In the genomic region with DNA sequence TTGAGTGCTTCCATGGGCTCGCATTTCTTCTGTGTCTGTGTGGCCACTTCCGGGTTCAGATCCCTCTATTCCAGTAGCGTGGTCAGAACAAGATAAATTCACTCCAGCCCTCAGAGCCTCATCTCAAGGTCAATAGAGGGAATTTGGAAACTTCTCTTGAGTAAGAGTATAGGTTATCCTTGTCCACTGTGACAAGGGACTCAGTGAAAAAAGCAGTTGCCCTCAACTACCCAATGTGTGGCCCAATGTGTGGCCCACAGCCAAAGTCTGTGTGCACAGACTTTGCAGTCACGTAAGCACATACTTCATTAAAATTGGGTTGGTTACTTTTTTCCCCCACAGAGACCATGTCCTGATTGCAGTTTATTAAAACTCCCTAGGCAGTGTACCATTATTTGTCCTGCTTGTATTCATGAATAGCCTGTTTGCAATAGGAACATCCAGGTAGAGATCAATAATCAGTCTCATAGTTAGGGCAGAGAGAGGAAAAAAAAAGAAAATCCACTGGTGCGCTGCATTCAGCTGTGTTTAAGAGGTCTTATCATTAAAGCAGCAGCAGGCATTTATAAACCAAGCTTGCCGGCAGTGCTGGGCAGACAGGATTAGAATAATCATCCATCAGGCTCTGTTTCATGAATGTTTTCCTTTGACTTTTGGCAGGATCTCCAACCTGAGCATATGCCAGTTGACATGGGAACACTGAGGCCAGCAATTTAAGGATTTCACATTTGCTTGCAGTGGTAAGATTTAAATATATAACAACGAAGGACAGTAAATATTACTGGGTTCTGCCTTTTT, we compare ENCODE assay signal across 20 cellular contexts.
DNase-seq lines count a peak whose midpoint lies in the region; ATAC-seq and TF ChIP-seq lines count a peak whose summit lies in the region.
"Had no signal": no experiment of that assay in that cellular context is flagged by ENCODE, and none has a peak within 500 bp of the region (broad histone marks: within the 10 kb centered on the region; RNA-seq: fewer than 3 reads in every experiment).

No MANE protein-coding gene starts in this region.

- ATAC-seq in activated CD4-positive, alpha-beta T cell treated with anti-CD3 and anti-CD28 coated beads for 36 hours, result no peak
- ATAC-seq: naive thymus-derived CD4-positive, alpha-beta T cell; Right ventricle myocardium inferior had no signal

- no peak overlapping the region for H3K27ac Mint-ChIP-seq in activated CD4-positive, alpha-beta T cell treated with anti-CD3 and anti-CD28 coated beads for 36 hours
- H3K27ac Mint-ChIP-seq: naive thymus-derived CD4-positive, alpha-beta T cell had no signal

- H4K20me1 ChIP-seq in fibroblast of lung (ENCODE audit: control insufficient read depth, extremely low read depth, insufficient read depth, low read length) (no peaks in the 10 kb centered on the region), smooth muscle cell (ENCODE audit: low read depth) (no peaks in the 10 kb centered on the region)
- H4K20me1 ChIP-seq: BLaER1 treated with 17β-estradiol and CSF1 and Interleukin-3, amounts not matched to agents 10 nM and 100 nM had no signal

- TF ChIP-seq CTCF in fibroblast of lung (conservative IDR thresholded peaks at IDR 0.05 in 1 of 2, IDR thresholded peaks at IDR 0.05 in 1 of 2; ENCODE audit: low read depth in 1 of 2, low read length in 2 of 2) (no peak), smooth muscle cell (IDR thresholded peaks at IDR 0.05; ENCODE audit: borderline replicate concordance, insufficient read depth, poor library complexity, severe bottlenecking) (no peak)

- H3K4me1 ChIP-seq in fibroblast of lung (ENCODE audit: control insufficient read depth, extremely low read depth, insufficient read depth, low read length) (peaks cover 6% of the 10 kb centered on the region), smooth muscle cell (ENCODE audit: low read depth) (peaks cover 10% of the 10 kb centered on the region)

- DNase-seq in NCI-H146 (lab: John Stamatoyannopoulos, UW), result peak; percentile 42
- DNase-seq in NCI-H69 (lab: John Stamatoyannopoulos, UW), result peak; percentile 12
- peak; percentile 29 to 50 for DNase-seq in fibroblast of lung (ENCODE audit: low read depth in 2 of 2)
- no peak for DNase-seq in smooth muscle cell (lab: John Stamatoyannopoulos, UW; ENCODE audit: unreplicated experiment)
- DNase-seq in NCI-H2107 (lab: John Stamatoyannopoulos, UW), result no peak
- DNase-seq in HEK293T (ENCODE audit: extremely low spot score), result no peak
- DNase-seq in activated CD4-positive, alpha-beta T cell treated with anti-CD3 and anti-CD28 coated beads for 36 hours, result no peak
- DNase-seq: activated CD4-positive, alpha-beta T cell treated with anti-CD3 and anti-CD28 coated beads for 1 hour; activated CD8-positive, alpha-beta memory T cell treated with anti-CD3 and anti-CD28 coated beads, Interleukin-2, amount 50 U/mL, for 48 hours; activated naive CD4-positive, alpha-beta T cell; brain microvascular endothelial cell; DMS79; naive thymus-derived CD4-positive, alpha-beta T cell; NCI-H1436; stimulated activated CD4-positive, alpha-beta T cell treated with anti-CD3 and anti-CD28 coated beads, Interleukin-1b, Interleukin-23, amount 100 ng/mL, for 48 hours; substantia nigra; T-helper 2 cell had no signal

- peaks cover 11% of the 10 kb centered on the region for H3F3A ChIP-seq in smooth muscle cell (ENCODE audit: low read depth)

- H3K9ac ChIP-seq in fibroblast of lung (ENCODE audit: insufficient read depth, low read length) (no peak overlapping the region), smooth muscle cell (ENCODE audit: low read depth) (no peak overlapping the region)
- H3K9ac ChIP-seq: BLaER1 treated with 17β-estradiol and CSF1 and Interleukin-3, amounts not matched to agents 10 nM and 100 nM; KMS-11 had no signal

- no peaks in the 10 kb centered on the region for H3K4me1 Mint-ChIP-seq in activated CD4-positive, alpha-beta T cell treated with anti-CD3 and anti-CD28 coated beads for 36 hours

- 31% methylated on average over 7 of the region's 7 CpGs for WGBS in smooth muscle cell (ENCODE audit: low lambda C conversion rate)

- POLR2A ChIA-PET in HEK293T (lab: Yijun Ruan, JAX), result no interaction called here
- POLR2A ChIA-PET in activated CD4-positive, alpha-beta T cell treated with anti-CD3 and anti-CD28 coated beads for 36 hours (lab: Charles Lee), result no interaction called here

- H3K9me3 Mint-ChIP-seq in activated CD4-positive, alpha-beta T cell treated with anti-CD3 and anti-CD28 coated beads for 36 hours (ENCODE audit: low read depth), result no peaks in the 10 kb centered on the region

- H3K4me3 ChIP-seq in fibroblast of lung (replicated peaks in 1 of 4; ENCODE audit: control extremely low read depth in 1 of 4, insufficient read depth in 1 of 4, low read depth in 3 of 4, low read length in 4 of 4) (no peak overlapping the region), smooth muscle cell (peak overlapping the region; percentile 11)
- H3K4me3 ChIP-seq: BLaER1 treated with 17β-estradiol and CSF1 and Interleukin-3, amounts not matched to agents 10 nM and 100 nM had no signal

- intact Hi-C loops in activated CD4-positive, alpha-beta T cell treated with anti-CD3 and anti-CD28 coated beads for 36 hours (cut with DNase I, micrococcal nuclease), result no loop called here

- H3K27me3 ChIP-seq in fibroblast of lung (ENCODE audit: control insufficient read depth, insufficient read depth, low read length) (no peaks in the 10 kb centered on the region), smooth muscle cell (ENCODE audit: low read depth) (no peaks in the 10 kb centered on the region)
- H3K27me3 ChIP-seq: BLaER1 treated with 17β-estradiol and CSF1 and Interleukin-3, amounts not matched to agents 10 nM and 100 nM; brain microvascular endothelial cell had no signal

- H3K27ac ChIP-seq in fibroblast of lung (ENCODE audit: insufficient read depth, low read length) (no peak overlapping the region), smooth muscle cell (ENCODE audit: low read depth) (peak overlapping the region; percentile 53)
- H3K27ac ChIP-seq: BLaER1 treated with 17β-estradiol and CSF1 and Interleukin-3, amounts not matched to agents 10 nM and 100 nM; brain microvascular endothelial cell; KMS-11 had no signal

- CTCF ChIA-PET in HEK293T (lab: Yijun Ruan, JAX), result no interaction called here
- CTCF ChIA-PET in activated CD4-positive, alpha-beta T cell treated with anti-CD3 and anti-CD28 coated beads for 36 hours (lab: Charles Lee), result interaction anchor here (0.7 kb wide), 1 partner anchor 13 kb away, joined by 4 read pairs; no protein-coding TSS in a partner anchor

- H3K79me2 ChIP-seq in fibroblast of lung (ENCODE audit: control insufficient read depth, insufficient read depth, low read length) (no peaks in the 10 kb centered on the region), smooth muscle cell (ENCODE audit: low read depth) (no peaks in the 10 kb centered on the region)

- H3K9me3 ChIP-seq in fibroblast of lung (ENCODE audit: control insufficient read depth, insufficient read depth, low read depth, low read length) (no peaks in the 10 kb centered on the region), smooth muscle cell (replicated peaks; ENCODE audit: low read depth) (no peaks in the 10 kb centered on the region)
- H3K9me3 ChIP-seq: BLaER1 treated with 17β-estradiol and CSF1 and Interleukin-3, amounts not matched to agents 10 nM and 100 nM had no signal

- H3K36me3 Mint-ChIP-seq in activated CD4-positive, alpha-beta T cell treated with anti-CD3 and anti-CD28 coated beads for 36 hours (ENCODE audit: low read depth), result no peaks in the 10 kb centered on the region
- H3K36me3 Mint-ChIP-seq: naive thymus-derived CD4-positive, alpha-beta T cell had no signal

- H3K4me3 Mint-ChIP-seq in activated CD4-positive, alpha-beta T cell treated with anti-CD3 and anti-CD28 coated beads for 36 hours, result no peak overlapping the region
- H3K4me3 Mint-ChIP-seq: naive thymus-derived CD4-positive, alpha-beta T cell had no signal

- H3K4me2 ChIP-seq in fibroblast of lung (ENCODE audit: extremely low read depth, insufficient read depth, low read length), result no peak overlapping the region
- H3K4me2 ChIP-seq in smooth muscle cell, result peak overlapping the region; percentile 80
- H3K4me2 ChIP-seq: BLaER1 treated with 17β-estradiol and CSF1 and Interleukin-3, amounts not matched to agents 10 nM and 100 nM; KMS-11 had no signal

- H3K27me3 Mint-ChIP-seq in activated CD4-positive, alpha-beta T cell treated with anti-CD3 and anti-CD28 coated beads for 36 hours, result no peaks in the 10 kb centered on the region

- H3K36me3 ChIP-seq in fibroblast of lung (ENCODE audit: control insufficient read depth, insufficient read depth, low read length) (no peaks in the 10 kb centered on the region), smooth muscle cell (ENCODE audit: low read depth) (no peaks in the 10 kb centered on the region)
- H3K36me3 ChIP-seq: BLaER1 treated with 17β-estradiol and CSF1 and Interleukin-3, amounts not matched to agents 10 nM and 100 nM; brain microvascular endothelial cell had no signal

- H2AFZ ChIP-seq in fibroblast of lung (ENCODE audit: low read length) (peak overlapping the region; percentile 19), smooth muscle cell (ENCODE audit: low read depth) (peak overlapping the region; percentile 70)

TF ChIP-seq in HEK293T, 16 proteins besides CTCF, POLR2A, EP300 and RAD21:
- no peak for TF ChIP-seq FOXM1 (IDR thresholded peaks at IDR 0.05; ENCODE audit: borderline replicate concordance)
- no peak for TF ChIP-seq FOXA1 (IDR thresholded peaks at IDR 0.05)
- no peak for TF ChIP-seq NFRKB (IDR thresholded peaks at IDR 0.05)
- no peak for TF ChIP-seq SUZ12 (IDR thresholded peaks at IDR 0.05)
- TF ChIP-seq SP1 (IDR thresholded peaks at IDR 0.05), result no peak
- no peak for TF ChIP-seq LEF1 (IDR thresholded peaks at IDR 0.05; ENCODE audit: borderline replicate concordance)
- TF ChIP-seq L3MBTL2 (conservative IDR thresholded peaks at IDR 0.05), result no peak
- TF ChIP-seq ZNF384 (IDR thresholded peaks at IDR 0.05), result no peak
- no peak for TF ChIP-seq TARDBP (IDR thresholded peaks at IDR 0.05)
- TF ChIP-seq ELF4 (IDR thresholded peaks at IDR 0.05), result no peak
- no peak for TF ChIP-seq CTBP1 (IDR thresholded peaks at IDR 0.05; ENCODE audit: borderline replicate concordance)
- TF ChIP-seq, protein P1, sequence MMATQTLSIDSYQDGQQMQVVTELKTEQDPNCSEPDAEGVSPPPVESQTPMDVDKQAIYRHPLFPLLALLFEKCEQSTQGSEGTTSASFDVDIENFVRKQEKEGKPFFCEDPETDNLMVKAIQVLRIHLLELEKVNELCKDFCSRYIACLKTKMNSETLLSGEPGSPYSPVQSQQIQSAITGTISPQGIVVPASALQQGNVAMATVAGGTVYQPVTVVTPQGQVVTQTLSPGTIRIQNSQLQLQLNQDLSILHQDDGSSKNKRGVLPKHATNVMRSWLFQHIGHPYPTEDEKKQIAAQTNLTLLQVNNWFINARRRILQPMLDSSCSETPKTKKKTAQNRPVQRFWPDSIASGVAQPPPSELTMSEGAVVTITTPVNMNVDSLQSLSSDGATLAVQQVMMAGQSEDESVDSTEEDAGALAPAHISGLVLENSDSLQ (IDR thresholded peaks at IDR 0.05), result no peak
- no peak for TF ChIP-seq HDGF (IDR thresholded peaks at IDR 0.05; ENCODE audit: borderline replicate concordance)
- TF ChIP-seq ARNT (IDR thresholded peaks at IDR 0.05), result no peak
- no peak for TF ChIP-seq BHLHE40 (IDR thresholded peaks at IDR 0.05; ENCODE audit: borderline replicate concordance)
- TF ChIP-seq FOXK2 (IDR thresholded peaks at IDR 0.05), result no peak

Comparison
In these comparisons a context has a peak if more than half of its experiments do, and no peak if none do; other contexts are left out.
1. DNase-seq: peak in NCI-H146 (single experiment), NCI-H69 (single experiment) and fibroblast of lung (2 of 2); none in smooth muscle cell (single experiment), NCI-H2107 (single experiment), HEK293T (single experiment) and activated CD4-positive, alpha-beta T cell treated with anti-CD3 and anti-CD28 coated beads for 36 hours (single experiment).